30 cellular contexts compared by ENCODE assay signal in genomic region chr12:90548595-90548994, GRCh38.
"Had no signal": no experiment of that assay in that cellular context is flagged by ENCODE, and none has a peak within 500 bp of the region (broad histone marks: within the 10 kb centered on the region; RNA-seq: fewer than 3 reads in every experiment).

No MANE protein-coding gene starts in this region.

- H3K36me3 ChIP-seq: breast epithelium, cardiac muscle cell, WERI-Rb-1 had no signal

- H3K27ac ChIP-seq: body of pancreas, breast epithelium, cardiac muscle cell, coronary artery, dorsolateral prefrontal cortex, WERI-Rb-1 had no signal

- DNase-seq: activated B cell treated with CpG ODN at 0.5 μM for 24 hours; activated CD4-positive, alpha-beta T cell treated with anti-CD3 and anti-CD28 coated beads for 48 hours; activated CD4-positive, alpha-beta T cell treated with anti-CD3 and anti-CD28 coated beads, Interleukin-2, amount 50 U/mL, for 1 hour; activated CD4-positive, alpha-beta T cell treated with anti-CD3 and anti-CD28 coated beads, Interleukin-2, amount 50 U/mL, for 48 hours; activated CD8-positive, alpha-beta memory T cell treated with anti-CD3 and anti-CD28 coated beads for 24 hours; activated CD8-positive, alpha-beta T cell treated with anti-CD3 and anti-CD28 coated beads for 36 hours; activated effector memory CD4-positive, alpha-beta T cell treated with Interleukin-2 at 50 U/mL for 16 hours; activated gamma-delta T cell treated with Interleukin-2 at 50 U/mL for 16 hours; activated naive CD4-positive, alpha-beta T cell treated with anti-CD3 and anti-CD28 coated beads, Interleukin-2, amount 50 U/mL, for 16 hours; activated naive CD4-positive, alpha-beta T cell treated with Interleukin-2 at 50 U/mL for 16 hours; activated T-cell treated with anti-CD3 and anti-CD28 coated beads, Interleukin-2, amount 50 U/mL, for 4 hours; amygdala; aorta; body of pancreas; central memory CD4-positive, alpha-beta T cell; cerebellar nuclear complex; dorsolateral prefrontal cortex; effector memory CD4-positive, alpha-beta T cell; endodermal cell; foreskin fibroblast; head of caudate nucleus; hypothalamus; T1000; WERI-Rb-1 had no signal

- H3K4me1 ChIP-seq: body of pancreas, breast epithelium had no signal

- H3K4me3 ChIP-seq: body of pancreas, breast epithelium, cardiac muscle cell, coronary artery, dorsolateral prefrontal cortex had no signal

- H3K9me3 ChIP-seq: body of pancreas, breast epithelium had no signal

- H3K27me3 ChIP-seq: body of pancreas, breast epithelium, cardiac muscle cell, dorsolateral prefrontal cortex had no signal

- ATAC-seq: activated CD4-positive, CD25-positive, alpha-beta regulatory T cell treated with anti-CD3 and anti-CD28 coated beads, Interleukin-2, amount 50 U/mL, for 24 hours; activated CD8-positive, alpha-beta T cell treated with anti-CD3 and anti-CD28 coated beads for 36 hours; activated T-helper 17 cell treated with anti-CD3 and anti-CD28 coated beads, Interleukin-2, amount 50 U/mL, for 72 hours; body of pancreas; esophagus mucosa had no signal
